ENCODE assay signal across 8 cellular contexts in genomic region chr5:99059685-99060084, GRCh38.
DNase-seq lines count a peak whose midpoint lies in the region; ATAC-seq and TF ChIP-seq lines count a peak whose summit lies in the region.

No MANE protein-coding gene starts in this region.

- ATAC-seq in GM18858 (IDR thresholded peaks at IDR 0.05; ENCODE audit: unreplicated experiment) (peak; percentile 61), GM21528 (IDR thresholded peaks at IDR 0.05; ENCODE audit: low FRiP score, unreplicated experiment) (peak; percentile 78), HG03064 (IDR thresholded peaks at IDR 0.05; ENCODE audit: low read depth, unreplicated experiment) (peak; percentile 65), activated B cell treated with CpG ODN at 0.5 μM for 24 hours (ENCODE audit: low read depth) (peak; percentile 74), T-cell (replicated peaks in 1 of 4) (no peak)

- intact Hi-C loops in activated B cell treated with CpG ODN at 0.5 μM for 24 hours (cut with micrococcal nuclease) = loop anchor here (1.0 to 5.0 kb wide), 7 partner anchors 27 to 1827 kb away; no protein-coding TSS in a partner anchor

- POLR2A ChIA-PET in activated B cell treated with CpG ODN at 0.5 μM for 24 hours (lab: Charles Lee) = interaction anchor here (0.7 to 1.0 kb wide), 3 partner anchors 130 to 134 kb away, joined by 3 to 4 read pairs (median 3); partner anchors contain the start of gene CHD1
- POLR2A ChIA-PET in T-cell (lab: Charles Lee) = interaction anchor here (0.6 to 0.8 kb wide), 4 partner anchors 37 to 176 kb away, joined by 3 to 7 read pairs (median 4); no protein-coding TSS in a partner anchor

- H3K27ac Mint-ChIP-seq in activated B cell treated with CpG ODN at 0.5 μM for 24 hours (no peak overlapping the region), T-cell (no peak overlapping the region)

- H3K36me3 Mint-ChIP-seq in activated B cell treated with CpG ODN at 0.5 μM for 24 hours (ENCODE audit: low read depth) = no peaks in the 10 kb centered on the region
- no peaks in the 10 kb centered on the region for H3K36me3 Mint-ChIP-seq in T-cell

- no peak for DNase-seq in activated B cell treated with CpG ODN at 0.5 μM for 24 hours
- no peak for DNase-seq in SKM-1 treated with dmso at 0.1 percent for 144 hours (lab: John Stamatoyannopoulos, UW; ENCODE audit: unreplicated experiment)
- DNase-seq in kidney glomerular epithelial cell (lab: John Stamatoyannopoulos, UW) = no peak
- DNase-seq in T-cell = no peak
- no peak for DNase-seq in activated CD4-positive, alpha-beta T cell treated with anti-CD3 and anti-CD28 coated beads, Interleukin-2, amount 50 U/mL, for 48 hours

- H3K27me3 Mint-ChIP-seq in activated B cell treated with CpG ODN at 0.5 μM for 24 hours (no peaks in the 10 kb centered on the region), T-cell (peaks cover 0 to 3% of the 10 kb centered on the region in 2 donors)

- CTCF ChIA-PET in activated B cell treated with CpG ODN at 0.5 μM for 24 hours (lab: Charles Lee) = interaction anchor here (1.0 to 5.5 kb wide), 8 partner anchors 11 to 1829 kb away, joined by 3 to 44 read pairs (median 6); no protein-coding TSS in a partner anchor
- CTCF ChIA-PET in T-cell (lab: Charles Lee) = interaction anchor here (0.6 to 5.8 kb wide), 16 partner anchors 10 to 175 kb away, joined by 3 to 71 read pairs (median 4); no protein-coding TSS in a partner anchor

- H3K9me3 Mint-ChIP-seq in activated B cell treated with CpG ODN at 0.5 μM for 24 hours (no peaks in the 10 kb centered on the region), T-cell (no peaks in the 10 kb centered on the region)

- TF ChIP-seq CTCF in activated B cell treated with CpG ODN at 0.5 μM for 24 hours (IDR thresholded peaks at IDR 0.05) = no peak

- H3K4me3 Mint-ChIP-seq in activated B cell treated with CpG ODN at 0.5 μM for 24 hours = no peak overlapping the region
- no peak overlapping the region for H3K4me3 Mint-ChIP-seq in T-cell

- H3K4me1 Mint-ChIP-seq in activated B cell treated with CpG ODN at 0.5 μM for 24 hours (peaks cover 52% of the 10 kb centered on the region), T-cell (peaks cover 4 to 24% (median 5%) of the 10 kb centered on the region in 3 donors)

Comparison
In these comparisons a context has a peak if more than half of its experiments do, and no peak if none do; other contexts are left out.
1. ATAC-seq: peak in GM18858 (single experiment), GM21528 (single experiment), HG03064 (single experiment) and activated B cell treated with CpG ODN at 0.5 μM for 24 hours (single experiment); none in T-cell (0 of 4).